Comparison of ENCODE assay signal across 8 cellular contexts in genomic region chr2:54115284-54116137, GRCh38. TPM values are rescaled to one million over a fixed set of nuclear protein-coding genes. Genes with fewer than 3 reads are reported as not detected.
DNase-seq lines count a peak whose midpoint lies in the region; ATAC-seq, FAIRE-seq and TF ChIP-seq lines count a peak whose summit lies in the region.

Gene ACYP2 (plus strand): TSS chr2:54115615.

- peak within 1 kb of the TSS; percentile 95 for H3K9ac ChIP-seq in parathyroid adenoma

- H3K9me3 ChIP-seq in parathyroid adenoma (ENCODE audit: control insufficient read depth, low read length) (no peaks in the 10 kb centered on the region), tibial artery (no peaks in the 10 kb centered on the region)

- no peaks in the 10 kb centered on the region for H3K79me2 ChIP-seq in parathyroid adenoma

- H3K4me2 ChIP-seq in parathyroid adenoma (ENCODE audit: low read length): peak within 1 kb of the TSS; percentile 84

- FAIRE-seq in GM12891 (lab: Jason Lieb, UNC): peak; percentile 96

- ATAC-seq in HG02798 (IDR thresholded peaks at IDR 0.05; ENCODE audit: poor library complexity, unreplicated experiment): peak; percentile 89
- peak; percentile 99 for ATAC-seq in Right ventricle myocardium superior (ENCODE audit: poor library complexity)

- H2AFZ ChIP-seq in parathyroid adenoma: peak within 1 kb of the TSS; percentile 99

- H3K4me3 ChIP-seq in parathyroid adenoma (ENCODE audit: low read depth, low read length) (peak within 1 kb of the TSS; percentile 97), tibial artery (peak within 1 kb of the TSS; percentile 72 to 74)

- H3K4me1 ChIP-seq in parathyroid adenoma: peaks cover 3% of the 10 kb centered on the region
- H3K4me1 ChIP-seq in tibial artery: peaks cover 0 to 5% (median 2%) of the 10 kb centered on the region in 4 donors

- intact Hi-C loops in Right ventricle myocardium superior (cut with DNase I): no loop called here
- intact Hi-C loops in tibial artery (cut with DNase I; ENCODE audit: low total_unique reads): loop anchor here (10.0 kb wide), 1 partner anchor 609 kb away; the partner anchor contains the start of gene EML6

- peak; percentile 87; the same call in 1 of the 2 replicates for TF ChIP-seq POLR2A in GM12891 (IDR thresholded peaks at IDR 0.05; ENCODE audit: low read depth, low read length)

- peak within 1 kb of the TSS; percentile 99 for H3K27ac ChIP-seq in parathyroid adenoma
- peak within 1 kb of the TSS; percentile 98 for H3K27ac ChIP-seq in tibial artery

- TF ChIP-seq CTCF in parathyroid adenoma (IDR thresholded peaks at IDR 0.05) (peak; percentile 14), tibial artery (IDR thresholded peaks at IDR 0.05) (peak in 1 of 2 experiments; percentile 14)

- H3K36me3 ChIP-seq in parathyroid adenoma (ENCODE audit: control insufficient read depth, insufficient read depth, low read length) (no peaks in the 10 kb centered on the region), tibial artery (no peaks in the 10 kb centered on the region)

- H3K27me3 ChIP-seq in parathyroid adenoma (ENCODE audit: control insufficient read depth, insufficient read depth, low read length) (no peaks in the 10 kb centered on the region), tibial artery (no peaks in the 10 kb centered on the region)

- DNase-seq in GM12891 (ENCODE audit: insufficient read length, low spot score): peak; percentile 73
- DNase-seq in NCI-H1417 treated with DMSO at 0.1 percent for 48 hours (lab: John Stamatoyannopoulos, UW): peak; percentile 84
- DNase-seq in SW 1271 (lab: John Stamatoyannopoulos, UW): peak; percentile 84 to 89
- peak; percentile 82 for DNase-seq in activated naive CD8-positive, alpha-beta T cell treated with anti-CD3 and anti-CD28 coated beads, Interleukin-2, amount 50 U/mL, for 16 hours (ENCODE audit: low read depth, low spot score)
- DNase-seq in Right ventricle myocardium superior: peak; percentile 98
- peak; percentile 95 to 97 for DNase-seq in tibial artery

TF ChIP-seq in GM12891, 5 proteins besides CTCF, POLR2A, EP300 and RAD21:
- TF ChIP-seq SPI1 (IDR thresholded peaks at IDR 0.05; ENCODE audit: low read depth, low read length): peak; percentile 83
- TF ChIP-seq POLR2AphosphoS5 (IDR thresholded peaks at IDR 0.05; ENCODE audit: low read depth, low read length): peak; percentile 92
- TF ChIP-seq POU2F2 (IDR thresholded peaks at IDR 0.05; ENCODE audit: low read depth, low read length): peak; percentile 69
- TF ChIP-seq PAX5 (IDR thresholded peaks at IDR 0.05; ENCODE audit: insufficient read depth, low read length, severe bottlenecking): no peak
- peak; percentile 87 for TF ChIP-seq TAF1 (IDR thresholded peaks at IDR 0.05; ENCODE audit: low read depth, low read length)

RNA-seq across cellular contexts. Expression of gene ACYP2, which starts in this region (rescaled TPM):
- polyA plus RNA-seq in GM12891 (2012; ENCODE audit: low read depth, missing spikeins): 10.7 TPM
- total RNA-seq in Right ventricle myocardium superior: 64.2 TPM

Comparison
In these comparisons a context has a peak if more than half of its experiments do, and no peak if none do; other contexts are left out.
1. Peak in every context shown above with its lines: DNase-seq, ATAC-seq, H3K4me3 ChIP-seq and H3K27ac ChIP-seq.